ENCODE assay signal across 21 cellular contexts in the genomic region with DNA sequence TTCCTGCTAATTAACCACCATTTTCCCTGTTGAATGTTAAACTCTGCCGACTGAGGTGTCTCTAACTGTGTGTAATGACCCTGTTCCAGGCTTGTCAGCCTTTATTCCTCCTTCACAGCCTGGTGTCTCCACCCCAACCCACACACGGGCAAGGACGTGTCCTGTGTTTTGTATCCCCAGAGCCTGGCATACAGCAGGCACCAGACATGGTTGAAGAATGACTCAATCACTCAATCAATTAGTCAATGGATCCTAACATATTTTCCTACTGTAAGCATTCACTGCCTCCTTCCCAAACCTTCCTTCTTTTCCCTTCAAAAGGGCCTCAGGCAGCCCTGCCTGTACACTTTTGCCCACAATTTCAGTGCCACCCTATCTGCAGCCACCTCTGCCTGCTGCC. TPM values are rescaled to one million over a fixed set of nuclear protein-coding genes. Genes with fewer than 3 reads are reported as not detected.
DNase-seq lines count a peak whose midpoint lies in the region; TF ChIP-seq lines count a peak whose summit lies in the region.
"Had no signal": no experiment of that assay in that cellular context is flagged by ENCODE, and none has a peak within 500 bp of the region (broad histone marks: within the 10 kb centered on the region; RNA-seq: fewer than 3 reads in every experiment).

No MANE protein-coding gene starts in this region.

- TF ChIP-seq CTCF in adrenal gland (IDR thresholded peaks at IDR 0.05) (no peak), suprapubic skin (IDR thresholded peaks at IDR 0.05) (no peak), lower leg skin (IDR thresholded peaks at IDR 0.05) (no peak)

- intact Hi-C loops in adrenal gland (cut with DNase I), result no loop called here
- intact Hi-C loops in lower leg skin (cut with DNase I; ENCODE audit: low total_unique reads), result no loop called here

- in situ Hi-C loops in ACHN (cut with HindIII; ENCODE audit: low pct_ligation_motif_present, low pct_unique_long_range_greater_than_20kb, low sequenced_read_pairs), result no loop called here

- H3K36me3 ChIP-seq in adrenal gland (replicated peaks in 1 of 2), result no peaks in the 10 kb centered on the region
- no peaks in the 10 kb centered on the region for H3K36me3 ChIP-seq in suprapubic skin
- H3K36me3 ChIP-seq: HAP-1, SJCRH30, thyroid gland had no signal

- H3K27ac ChIP-seq in adrenal gland (peak overlapping the region; percentile 47 to 95 (median 93)), suprapubic skin (peak overlapping the region; percentile 62)
- H3K27ac ChIP-seq: KMS-11, SJCRH30 had no signal

- H3K27me3 ChIP-seq in adrenal gland (no peaks in the 10 kb centered on the region), suprapubic skin (peaks cover 16% of the 10 kb centered on the region)
- H3K27me3 ChIP-seq: thyroid gland had no signal

- H3K9me3 ChIP-seq in adrenal gland (replicated peaks in 1 of 3) (no peaks in the 10 kb centered on the region), suprapubic skin (no peaks in the 10 kb centered on the region)
- H3K9me3 ChIP-seq: HAP-1, SJCRH30, thyroid gland had no signal

- peak; percentile 24 for DNase-seq in HCEC 1CT
- no peak for DNase-seq in adrenal gland
- peak; percentile 29 for DNase-seq in kidney tubule cell (ENCODE audit: low spot score)
- no peak for DNase-seq in suprapubic skin (ENCODE audit: low spot score in 2 of 2)
- DNase-seq in stimulated activated CD4-positive, alpha-beta T cell treated with anti-CD3 and anti-CD28 coated beads, Interleukin-12 subunit alpha, Interleukin-12 subunit beta, amount 100 ng/mL, for 4 hours, result no peak
- DNase-seq in lower leg skin (ENCODE audit: low spot score in 2 of 2), result no peak
- no peak for DNase-seq in ACHN
- DNase-seq: activated CD4-positive, alpha-beta memory T cell treated with anti-CD3 and anti-CD28 coated beads, Interleukin-2, amount 10 ng/mL, durations not matched to agents 7 days and 5 days; activated CD4-positive, CD25-positive, alpha-beta regulatory T cell; activated naive CD4-positive, alpha-beta T cell; activated T-cell treated with anti-CD3 and anti-CD28 coated beads for 4 hours; anterior cingulate cortex; effector CD8-positive, alpha-beta T cell; NCI-H187; NCI-H2227 treated with DMSO at 0.1 percent for 48 hours; NCI-H748 treated with DMSO at 0.1 percent for 48 hours; PC-3; SJCRH30; thyroid gland had no signal

- WGBS in adrenal gland, 4 donors, result 30 to 54% (median 46%) methylated on average over 3 of the region's 3 CpGs
- WGBS in suprapubic skin, result 44% methylated on average over 3 of the region's 3 CpGs
- WGBS in lower leg skin, 2 donors, result 33 to 50% methylated on average over 3 of the region's 3 CpGs

- H3K4me1 ChIP-seq in adrenal gland (replicated peaks in 1 of 2) (peaks cover 54 to 66% of the 10 kb centered on the region in 2 donors), suprapubic skin (peaks cover 76% of the 10 kb centered on the region)
- H3K4me1 ChIP-seq: HAP-1, SJCRH30 had no signal

- TF ChIP-seq POLR2A in adrenal gland (IDR thresholded peaks at IDR 0.05), result no peak
- TF ChIP-seq POLR2A in suprapubic skin (IDR thresholded peaks at IDR 0.05), result no peak
- TF ChIP-seq POLR2A in lower leg skin (IDR thresholded peaks at IDR 0.05), result no peak

- no peak overlapping the region for H3K4me3 ChIP-seq in adrenal gland
- H3K4me3 ChIP-seq in suprapubic skin, result no peak overlapping the region
- no peak overlapping the region for H3K4me3 ChIP-seq in lower leg skin (ENCODE audit: low read depth, poor library complexity, severe bottlenecking)
- H3K4me3 ChIP-seq: HAP-1, SJCRH30, thyroid gland had no signal

- TF ChIP-seq EP300 in suprapubic skin (IDR thresholded peaks at IDR 0.05), result no peak

RNA-seq across cellular contexts. Expression of a gene that starts 2.7 kb away (rescaled TPM):
- total RNA-seq in adrenal gland (100 to 1,000 TPM; 238 to 341 (median 304) TPM), suprapubic skin (100 to 1,000 TPM in 2 of 4 donors, 10 to 100 TPM in 2; 64.1 to 145 (median 99.5) TPM), lower leg skin (100 to 1,000 TPM in 2 of 4 donors, 10 to 100 TPM in 2; 57.7 to 120 (median 95.7) TPM)
- 100 to 1,000 TPM in 2 of 3 donors, 10 to 100 TPM in 1; 46.7 to 123 (median 122) TPM for polyA plus RNA-seq in adrenal gland

Comparison
In these comparisons a context has a peak if more than half of its experiments do, and no peak if none do; other contexts are left out.
1. DNase-seq: peak in HCEC 1CT (single experiment) and kidney tubule cell (single experiment); none in adrenal gland (0 of 7), suprapubic skin (0 of 2), stimulated activated CD4-positive, alpha-beta T cell treated with anti-CD3 and anti-CD28 coated beads, Interleukin-12 subunit alpha, Interleukin-12 subunit beta, amount 100 ng/mL, for 4 hours (single experiment), lower leg skin (0 of 2) and ACHN (single experiment).